1 cellular context compared by ENCODE assay signal in genomic region chr3:38116471-38117162, GRCh38.
TF ChIP-seq lines count a peak whose summit lies in the region.

No MANE protein-coding gene starts in this region.

TF ChIP-seq in WTC11, 78 proteins besides CTCF, POLR2A, EP300 and RAD21 (continued from another document):
- TF ChIP-seq ARID4B (CRISPR knock-in tag; IDR thresholded peaks at IDR 0.05; ENCODE audit: borderline replicate concordance), result no peak
